ENCODE assay signal across 28 cellular contexts in genomic region chr1:207892764-207893163, GRCh38. TPM values are rescaled to one million over a fixed set of nuclear protein-coding genes. Genes with fewer than 3 reads are reported as not detected.
DNase-seq lines count a peak whose midpoint lies in the region; TF ChIP-seq lines count a peak whose summit lies in the region.
"Had no signal": no experiment of that assay in that cellular context is flagged by ENCODE, and none has a peak within 500 bp of the region (broad histone marks: within the 10 kb centered on the region; RNA-seq: fewer than 3 reads in every experiment).

No MANE protein-coding gene starts in this region.

- no peaks in the 10 kb centered on the region for H3K27me3 ChIP-seq in ascending aorta
- H3K27me3 ChIP-seq in stomach, result no peaks in the 10 kb centered on the region

- intact Hi-C loops in ascending aorta (cut with DNase I) (no loop called here), stomach (cut with DNase I; ENCODE audit: low total_unique reads) (loop anchor here (5.0 kb wide), 1 partner anchor 65 kb away; no protein-coding TSS in a partner anchor)

- H3K36me3 ChIP-seq in ascending aorta (peaks cover 0 to 14% of the 10 kb centered on the region in 2 donors), stomach (no peaks in the 10 kb centered on the region)
- H3K36me3 ChIP-seq: neutrophil had no signal

- DNase-seq in NCI-H1105 treated with DMSO at 0.1 percent for 48 hours (lab: John Stamatoyannopoulos, UW) (peak; percentile 17), NCI-H1105 (lab: John Stamatoyannopoulos, UW) (no peak), ascending aorta (ENCODE audit: low spot score in 2 of 2) (peak in 1 of 2 donors; percentile 51), glomerular endothelial cell (ENCODE audit: extremely low read depth, low read depth, low spot score) (peak; percentile 74), stomach (peak; percentile 22), EL (no peak), SKM-1 (lab: John Stamatoyannopoulos, UW; ENCODE audit: unreplicated experiment) (no peak)
- no peak for DNase-seq in activated CD8-positive, alpha-beta memory T cell treated with anti-CD3 and anti-CD28 coated beads, Interleukin-2, amount 50 U/mL, for 48 hours
- DNase-seq: activated CD4-positive, alpha-beta T cell treated with anti-CD3 and anti-CD28 coated beads, Interleukin-2, amount 50 U/mL, for 1 hour; activated CD4-positive, CD25-positive, alpha-beta regulatory T cell; activated gamma-delta T cell; activated naive CD8-positive, alpha-beta T cell treated with anti-CD3 and anti-CD28 coated beads, Interleukin-2, amount 10 ng/mL, durations not matched to agents 7 days and 5 days; activated T-cell treated with anti-CD3 and anti-CD28 coated beads, Interleukin-2, amount 50 U/mL, for 4 hours; COR-L47; glutamatergic neuron; Karpas-422; left ventricle myocardium superior; naive B cell; NCI-H1436 treated with DMSO at 0.1 percent for 48 hours; NCI-H2171; NCI-H524 treated with DMSO at 0.1 percent for 48 hours; NK-92 treated with Interleukin-12 subunit alpha and Interleukin-12 subunit beta, amount 100 ng/mL, for 24 hours; SK-N-SH; stimulated activated CD4-positive, alpha-beta T cell treated with anti-CD3 and anti-CD28 coated beads, Interleukin-4, amount 100 ng/mL, for 1 hour; trophoblast cell had no signal

- H3K9me3 ChIP-seq in ascending aorta (no peaks in the 10 kb centered on the region), stomach (no peaks in the 10 kb centered on the region)
- H3K9me3 ChIP-seq: neutrophil, SK-N-SH had no signal

- H3K4me3 ChIP-seq in ascending aorta (no peak overlapping the region), stomach (no peak overlapping the region)

- H3K27ac ChIP-seq in ascending aorta (peak overlapping the region; percentile 88 to 90), stomach (no peak overlapping the region)
- H3K27ac ChIP-seq: 22Rv1, C4-2B, neutrophil had no signal

- TF ChIP-seq CTCF in ascending aorta (IDR thresholded peaks at IDR 0.05) (no peak), stomach (IDR thresholded peaks at IDR 0.05) (no peak)

- TF ChIP-seq EP300 in stomach (IDR thresholded peaks at IDR 0.05), result no peak

- peaks cover 21 to 37% of the 10 kb centered on the region in 2 donors for H3K4me1 ChIP-seq in ascending aorta
- H3K4me1 ChIP-seq in stomach, result peaks cover 22 to 45% (median 25%) of the 10 kb centered on the region in 4 donors

- 73 to 83% (median 80%) methylated on average over 5 of the region's 5 CpGs for WGBS in stomach, 5 donors

- no peak for TF ChIP-seq POLR2A in stomach (IDR thresholded peaks at IDR 0.05)

RNA-seq across cellular contexts. Expression of gene CD34, which starts 18.2 kb away (rescaled TPM):
- total RNA-seq in ascending aorta (142 TPM), glomerular endothelial cell (54.0 and 307 TPM in 2 replicates), stomach (10 to 100 TPM in 4 of 5 donors, 1 to 10 TPM in 1; 9.4 to 31.2 (median 14.0) TPM)
- 1 to 10 TPM; 3.2 to 9.2 (median 6.9) TPM for polyA plus RNA-seq in stomach
- total RNA-seq: activated naive CD8-positive, alpha-beta T cell treated with anti-CD3 and anti-CD28 coated beads, Interleukin-2, amount 10 ng/mL, durations not matched to agents 7 days and 5 days had no signal

Comparison
In these comparisons a context has a peak if more than half of its experiments do, and no peak if none do; other contexts are left out.
1. DNase-seq: peak in NCI-H1105 treated with DMSO at 0.1 percent for 48 hours (single experiment), glomerular endothelial cell (single experiment) and stomach (single experiment); none in NCI-H1105 (single experiment), activated CD8-positive, alpha-beta memory T cell treated with anti-CD3 and anti-CD28 coated beads, Interleukin-2, amount 50 U/mL, for 48 hours (single experiment), EL (single experiment) and SKM-1 (single experiment).
2. H3K27ac ChIP-seq: peak in ascending aorta (2 of 2); none in stomach (0 of 5).